In genomic region chr4:7864685-7865084, GRCh38 we compare ENCODE assay signal across 1 cellular context.
TF ChIP-seq lines count a peak whose summit lies in the region.

No MANE protein-coding gene starts in this region.

TF ChIP-seq in HepG2, 621 proteins besides CTCF, POLR2A, EP300 and RAD21:
- no peak for TF ChIP-seq NFAT5 (CRISPR knock-in tag; IDR thresholded peaks at IDR 0.05)
- TF ChIP-seq ZNF770 (CRISPR knock-in tag; IDR thresholded peaks at IDR 0.05): peak; percentile 89
- TF ChIP-seq ZNF550 (CRISPR knock-in tag; IDR thresholded peaks at IDR 0.05; ENCODE audit: borderline replicate concordance): no peak
- TF ChIP-seq ZNF687 (CRISPR knock-in tag; IDR thresholded peaks at IDR 0.05): no peak
- TF ChIP-seq PREB (CRISPR knock-in tag; IDR thresholded peaks at IDR 0.05): no peak
- no peak for TF ChIP-seq PHB2 (IDR thresholded peaks at IDR 0.05; ENCODE audit: partially characterized antibody)
